24 cellular contexts compared by ENCODE assay signal in genomic region chr7:33554046-33554445, GRCh38.
"Had no signal": no experiment of that assay in that cellular context is flagged by ENCODE, and none has a peak within 500 bp of the region (broad histone marks: within the 10 kb centered on the region; RNA-seq: fewer than 3 reads in every experiment).

No MANE protein-coding gene starts in this region.

- H3K36me3 ChIP-seq: adrenal gland, cardiac muscle cell, esophagus squamous epithelium, gastroesophageal sphincter, heart left ventricle, prostate gland, right atrium auricular region had no signal

- H3K27ac Mint-ChIP-seq: activated naive CD4-positive, alpha-beta T cell treated with anti-CD3 and anti-CD28 coated beads, Interleukin-2, amount 50 U/mL, for 72 hours; activated T-helper 1 cell treated with anti-CD3 and anti-CD28 coated beads, Interleukin-12 subunit alpha, Interleukin-12 subunit beta, Interleukin-2, Interleukin-4 antibody, amounts not matched to agents 30 ng/mL and 10 ng/mL and 1 ng/mL, durations not matched to agents 14 hours and 24 hours and 36 hours; naive B cell; stimulated activated naive CD8-positive, alpha-beta T cell treated with anti-CD3 and anti-CD28 coated beads, Interleukin-15, amount 100 ng/mL, for 72 hours; T-helper 2 cell treated with Interferon-gamma antibody and Interleukin-4, amounts not matched to agents 5 μg/mL and 100 μg/mL, for 36 hours; type B pancreatic cell had no signal

- H3K9me3 Mint-ChIP-seq: activated naive CD4-positive, alpha-beta T cell treated with anti-CD3 and anti-CD28 coated beads, Interleukin-2, amount 50 U/mL, for 72 hours; activated T-helper 1 cell treated with anti-CD3 and anti-CD28 coated beads, Interleukin-12 subunit alpha, Interleukin-12 subunit beta, Interleukin-2, Interleukin-4 antibody, amounts not matched to agents 30 ng/mL and 10 ng/mL and 1 ng/mL, durations not matched to agents 14 hours and 24 hours and 36 hours; naive B cell; T-helper 2 cell treated with Interferon-gamma antibody and Interleukin-4, amounts not matched to agents 5 μg/mL and 100 μg/mL, for 36 hours; type B pancreatic cell had no signal

- H3K27me3 ChIP-seq: adrenal gland, cardiac muscle cell, esophagus squamous epithelium, gastroesophageal sphincter, heart left ventricle, right atrium auricular region had no signal

- ATAC-seq: activated naive CD4-positive, alpha-beta T cell treated with anti-CD3 and anti-CD28 coated beads, Interleukin-2, amount 50 U/mL, for 72 hours; gastroesophageal sphincter; left lobe of liver; stimulated activated naive CD8-positive, alpha-beta T cell treated with anti-CD3 and anti-CD28 coated beads, Interleukin-15, amount 100 ng/mL, for 72 hours had no signal

- H3K4me3 Mint-ChIP-seq: activated T-helper 1 cell treated with anti-CD3 and anti-CD28 coated beads, Interleukin-12 subunit alpha, Interleukin-12 subunit beta, Interleukin-2, Interleukin-4 antibody, amounts not matched to agents 30 ng/mL and 10 ng/mL and 1 ng/mL, durations not matched to agents 14 hours and 24 hours and 36 hours; naive B cell; neural crest cell; stimulated activated naive CD8-positive, alpha-beta T cell treated with anti-CD3 and anti-CD28 coated beads, Interleukin-15, amount 100 ng/mL, for 72 hours; T-helper 2 cell treated with Interferon-gamma antibody and Interleukin-4, amounts not matched to agents 5 μg/mL and 100 μg/mL, for 36 hours; type B pancreatic cell had no signal

- H3K36me3 Mint-ChIP-seq: activated naive CD4-positive, alpha-beta T cell treated with anti-CD3 and anti-CD28 coated beads, Interleukin-2, amount 50 U/mL, for 72 hours had no signal

- H3K4me1 Mint-ChIP-seq: naive B cell; neural crest cell; stimulated activated naive CD8-positive, alpha-beta T cell treated with anti-CD3 and anti-CD28 coated beads, Interleukin-15, amount 100 ng/mL, for 72 hours had no signal

- H3K4me1 ChIP-seq: esophagus squamous epithelium, prostate gland had no signal

- H3K27ac ChIP-seq: adrenal gland, esophagus squamous epithelium, gastroesophageal sphincter, prostate gland, right atrium auricular region had no signal

- DNase-seq: activated CD4-positive, alpha-beta T cell treated with anti-CD3 and anti-CD28 coated beads, Interleukin-2, amount 50 U/mL, for 4 hours; activated gamma-delta T cell treated with Interleukin-2 at 50 U/mL for 16 hours; activated T-cell treated with anti-CD3 and anti-CD28 coated beads for 4 hours; adrenal gland; effector memory CD4-positive, alpha-beta T cell; esophagus squamous epithelium; kidney; mammary epithelial cell; naive B cell; small intestine; stimulated activated CD4-positive, alpha-beta T cell treated with anti-CD3 and anti-CD28 coated beads, Interleukin-15, amount 100 ng/mL, for 24 hours; stimulated activated CD4-positive, alpha-beta T cell treated with anti-CD3 and anti-CD28 coated beads, Interleukin-4, amount 100 ng/mL, for 1 hour; stimulated activated naive CD8-positive, alpha-beta T cell treated with anti-CD3 and anti-CD28 coated beads, Interleukin-15, amount 100 ng/mL, for 72 hours had no signal

- H3K4me3 ChIP-seq: adrenal gland, cardiac muscle cell, esophagus squamous epithelium, gastroesophageal sphincter, prostate gland, right atrium auricular region had no signal

- H3K27me3 Mint-ChIP-seq: naive B cell; stimulated activated naive CD8-positive, alpha-beta T cell treated with anti-CD3 and anti-CD28 coated beads, Interleukin-15, amount 100 ng/mL, for 72 hours; type B pancreatic cell had no signal

- H3K9me3 ChIP-seq: adrenal gland, esophagus squamous epithelium, gastroesophageal sphincter, heart left ventricle, prostate gland, right atrium auricular region had no signal
